In the genomic region with DNA sequence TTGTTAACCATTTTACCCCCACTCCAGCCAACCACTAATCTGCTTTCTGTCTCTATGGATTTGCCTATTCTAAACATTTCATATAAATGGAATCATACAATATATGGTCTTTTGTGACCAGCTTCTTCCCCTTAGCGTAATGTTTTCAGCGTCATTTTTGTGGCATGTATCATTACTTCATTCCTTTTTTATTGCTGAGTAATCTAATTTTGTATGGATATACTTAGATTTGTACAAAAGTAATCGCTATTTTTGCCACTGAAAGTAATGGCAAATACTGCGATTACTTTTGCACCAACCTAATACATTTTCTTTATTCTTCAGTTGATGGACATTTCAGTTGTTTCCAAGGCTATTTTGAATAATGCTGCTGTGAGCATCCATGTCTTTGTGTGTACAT, we compare ENCODE assay signal across 33 cellular contexts.
"Had no signal": no experiment of that assay in that cellular context is flagged by ENCODE, and none has a peak within 500 bp of the region (broad histone marks: within the 10 kb centered on the region; RNA-seq: fewer than 3 reads in every experiment).

No MANE protein-coding gene starts in this region.

- H3K27me3 ChIP-seq: adrenal gland, body of pancreas, brain microvascular endothelial cell, breast epithelium had no signal

- H3K27ac ChIP-seq: adrenal gland, body of pancreas, brain microvascular endothelial cell, breast epithelium, VCaP had no signal

- DNase-seq: activated B cell treated with CpG ODN at 0.5 μM for 24 hours; activated CD4-positive, alpha-beta memory T cell treated with anti-CD3 and anti-CD28 coated beads for 36 hours; activated CD4-positive, alpha-beta T cell treated with anti-CD3 and anti-CD28 coated beads for 4 hours; activated CD4-positive, alpha-beta T cell treated with anti-CD3 and anti-CD28 coated beads, Interleukin-2, amount 10 ng/mL, durations not matched to agents 24 days and 14 days; activated CD4-positive, alpha-beta T cell treated with anti-CD3 and anti-CD28 coated beads, Interleukin-2, amount 50 U/mL, for 1 hour; activated CD4-positive, alpha-beta T cell treated with anti-CD3 and anti-CD28 coated beads, Interleukin-2, amount 50 U/mL, for 4 hours; activated CD4-positive, CD25-positive, alpha-beta regulatory T cell treated with anti-CD3 and anti-CD28 coated beads, Interleukin-2, amount 50 U/mL, for 72 hours; activated CD8-positive, alpha-beta memory T cell treated with anti-CD3 and anti-CD28 coated beads, Interleukin-2, amount 50 U/mL, for 4 hours; activated CD8-positive, alpha-beta T cell treated with anti-CD3 and anti-CD28 coated beads for 36 hours; activated effector memory CD4-positive, alpha-beta T cell treated with anti-CD3 and anti-CD28 coated beads, Interleukin-2, amount 50 U/mL, for 16 hours; activated gamma-delta T cell treated with Interleukin-2 at 50 U/mL for 16 hours; activated naive CD4-positive, alpha-beta T cell; activated naive CD4-positive, alpha-beta T cell treated with anti-CD3 and anti-CD28 coated beads for 36 hours; activated naive CD4-positive, alpha-beta T cell treated with anti-CD3 and anti-CD28 coated beads, Interleukin-2, amount 50 U/mL, for 16 hours; activated naive CD8-positive, alpha-beta T cell treated with anti-CD3 and anti-CD28 coated beads for 36 hours; activated T-cell treated with anti-CD3 and anti-CD28 coated beads for 4 hours; activated T-cell treated with anti-CD3 and anti-CD28 coated beads, Interleukin-2, amount 50 U/mL, for 1 hour; activated T-cell treated with anti-CD3 and anti-CD28 coated beads, Interleukin-2, amount 50 U/mL, for 4 hours; activated T-cell treated with anti-CD3 and anti-CD28 coated beads, Interleukin-2, amount 50 U/mL, for 72 hours; adrenal gland; amniotic stem cell; aorta; body of pancreas; brain microvascular endothelial cell; central memory CD4-positive, alpha-beta T cell; T-helper 2 cell; T-helper 9 cell had no signal

- H3K36me3 ChIP-seq: adrenal gland, brain microvascular endothelial cell, breast epithelium had no signal

- H3K4me3 ChIP-seq: adrenal gland, body of pancreas, breast epithelium had no signal

- H3K4me1 ChIP-seq: adrenal gland, body of pancreas, breast epithelium had no signal

- H3K9me3 ChIP-seq: adrenal gland, body of pancreas, breast epithelium had no signal

- ATAC-seq: activated CD8-positive, alpha-beta T cell treated with anti-CD3 and anti-CD28 coated beads for 36 hours; activated naive CD4-positive, alpha-beta T cell treated with anti-CD3 and anti-CD28 coated beads, Interleukin-2, amount 50 U/mL, for 72 hours; activated T-cell treated with anti-CD3 and anti-CD28 coated beads, Interleukin-2, amount 50 U/mL, for 4 hours; activated T-cell treated with anti-CD3 and anti-CD28 coated beads, Interleukin-2, amount 50 U/mL, for 72 hours; activated T-helper 17 cell treated with anti-CD3 and anti-CD28 coated beads, Interleukin-2, amount 50 U/mL, for 72 hours; body of pancreas had no signal

- FAIRE-seq: astrocyte, TTC549 had no signal
